In the genomic region with DNA sequence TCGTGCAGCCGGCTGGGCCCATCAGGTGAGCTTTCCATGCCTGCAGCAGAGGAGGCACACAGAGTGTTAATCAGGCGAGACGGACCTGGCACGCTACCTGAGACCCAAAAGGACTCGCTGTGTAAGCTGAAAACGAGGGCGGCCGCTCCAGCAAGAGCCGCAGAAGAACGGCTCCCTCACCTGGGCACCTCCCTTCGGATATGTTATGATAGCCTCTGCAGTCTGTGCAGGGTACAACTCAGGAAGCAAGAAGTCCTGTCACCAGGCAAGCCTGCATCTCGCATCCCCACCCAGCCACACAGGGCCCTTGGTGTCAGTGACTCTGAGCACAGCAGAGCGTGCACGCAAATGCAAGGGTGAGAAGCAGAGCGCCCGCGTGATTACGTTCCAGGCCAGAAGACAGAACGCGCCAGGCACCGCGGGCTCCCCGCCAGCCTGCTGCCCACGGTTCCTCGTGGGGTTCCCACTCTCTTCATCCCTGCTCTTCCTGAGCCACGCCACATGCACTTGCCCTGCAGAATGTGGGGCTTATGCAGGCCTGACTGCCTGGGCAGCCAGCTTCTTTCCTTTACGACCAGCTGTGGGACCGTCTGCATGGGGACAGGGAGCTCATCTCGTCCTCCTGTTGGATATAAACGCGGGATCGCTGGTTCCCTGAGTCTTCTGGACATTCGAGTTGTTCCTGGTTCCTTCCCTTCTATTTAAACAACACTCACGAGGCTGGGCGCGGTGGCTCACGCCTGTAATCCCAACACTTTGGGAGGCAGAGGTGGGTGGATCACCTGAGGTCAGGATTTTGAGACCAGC, we compare ENCODE assay signal across 15 cellular contexts. TPM values are rescaled to one million over a fixed set of nuclear protein-coding genes. Genes with fewer than 3 reads are reported as not detected.
DNase-seq lines count a peak whose midpoint lies in the region; ATAC-seq and TF ChIP-seq lines count a peak whose summit lies in the region.
"Had no signal": no experiment of that assay in that cellular context is flagged by ENCODE, and none has a peak within 500 bp of the region (broad histone marks: within the 10 kb centered on the region; RNA-seq: fewer than 3 reads in every experiment).

No MANE protein-coding gene starts in this region.

- no peaks in the 10 kb centered on the region for H3K79me1 ChIP-seq in neuronal stem cell (ENCODE audit: low read depth, low read length)

- peak overlapping the region; percentile 30 for H3K9ac ChIP-seq in neuronal stem cell (ENCODE audit: low read depth, low read length, poor library complexity)

- intact Hi-C loops in upper lobe of right lung (cut with DNase I): no loop called here

- no CpG with 5 or more reads among the region's 38 CpGs for WGBS in neuronal stem cell (ENCODE audit: extremely low coverage in 2 of 2, insufficient read length in 2 of 2, insufficient replicate concordance in 1 of 2), 2 donors

- no peak for TF ChIP-seq CTCF in upper lobe of right lung (IDR thresholded peaks at IDR 0.05)

- no peak overlapping the region for H2BK15ac ChIP-seq in neuronal stem cell (ENCODE audit: low read length)

- ATAC-seq in upper lobe of right lung: no peak
- ATAC-seq: CD8-positive, alpha-beta T cell had no signal

- H3K9me3 ChIP-seq in neuronal stem cell (replicated peaks in 1 of 2; ENCODE audit: control insufficient read depth in 2 of 2, insufficient read depth in 1 of 2, low read depth in 1 of 2, low read length in 2 of 2) (peaks cover 0 to 2% of the 10 kb centered on the region in 2 donors), upper lobe of right lung (no peaks in the 10 kb centered on the region)
- H3K9me3 ChIP-seq: Caco-2 had no signal

- H3K23ac ChIP-seq in neuronal stem cell (ENCODE audit: low read depth, low read length, poor library complexity): peak overlapping the region; percentile 98

- peak overlapping the region; percentile 76 for H3K18ac ChIP-seq in neuronal stem cell (ENCODE audit: low read length)

- DNase-seq in G401 (ENCODE audit: low spot score): peak; percentile 72
- peak; percentile 57 for DNase-seq in cerebellar cortex (ENCODE audit: low spot score)
- no peak for DNase-seq in neuronal stem cell (ENCODE audit: low spot score)
- DNase-seq in upper lobe of right lung: peak; percentile 58
- no peak for DNase-seq in D341Med (ENCODE audit: low spot score)
- no peak for DNase-seq in GM03348 (ENCODE audit: low spot score)
- DNase-seq in AML-193 (lab: John Stamatoyannopoulos, UW): no peak
- no peak for DNase-seq in stimulated activated CD4-positive, alpha-beta T cell treated with anti-CD3 and anti-CD28 coated beads, Interleukin-12 subunit alpha, Interleukin-12 subunit beta, amount 100 ng/mL, for 4 hours
- DNase-seq: Caco-2; CD8-positive, alpha-beta T cell; DMS53; GOT3; H9 had no signal

- H4K8ac ChIP-seq in neuronal stem cell (ENCODE audit: low read depth, low read length): no peak overlapping the region

- no peak overlapping the region for H2AFZ ChIP-seq in neuronal stem cell (ENCODE audit: low read length)

- H3K27ac ChIP-seq in neuronal stem cell (replicated peaks; ENCODE audit: low read length): no peak overlapping the region
- no peak overlapping the region for H3K27ac ChIP-seq in upper lobe of right lung

- no peak overlapping the region for H2BK12ac ChIP-seq in neuronal stem cell (ENCODE audit: low read length)

- no peak overlapping the region for H2AK5ac ChIP-seq in neuronal stem cell (ENCODE audit: low read depth, low read length)

- no peak overlapping the region for H3K14ac ChIP-seq in neuronal stem cell (ENCODE audit: low read length)

- H3K4me3 ChIP-seq in neuronal stem cell (ENCODE audit: low read length in 2 of 2) (peak overlapping the region in 1 of 2 donors; percentile 25), upper lobe of right lung (no peak overlapping the region)

- H3K4me1 ChIP-seq in neuronal stem cell (ENCODE audit: control insufficient read depth in 2 of 2, insufficient read depth in 1 of 2, low read depth in 1 of 2, low read length in 2 of 2) (peaks cover 0 to 8% of the 10 kb centered on the region in 2 donors), upper lobe of right lung (no peaks in the 10 kb centered on the region)
- H3K4me1 ChIP-seq: Caco-2 had no signal

- peak overlapping the region; percentile 66 for H3K4ac ChIP-seq in neuronal stem cell (ENCODE audit: low read length)

- H2BK5ac ChIP-seq in neuronal stem cell (ENCODE audit: low read length): no peak overlapping the region

- no peak overlapping the region for H3K4me2 ChIP-seq in neuronal stem cell (ENCODE audit: insufficient read depth, low read length, poor library complexity, severe bottlenecking)

- in situ Hi-C loops in G401 (cut with HindIII; ENCODE audit: low sequenced_read_pairs): no loop called here

- no peak overlapping the region for H2BK120ac ChIP-seq in neuronal stem cell (ENCODE audit: low read depth, low read length)

- H4K91ac ChIP-seq in neuronal stem cell (ENCODE audit: low read depth, low read length, poor library complexity): peak overlapping the region; percentile 53

- H3K36me3 ChIP-seq in neuronal stem cell (replicated peaks in 1 of 2; ENCODE audit: control insufficient read depth in 2 of 2, insufficient read depth in 2 of 2, low read length in 2 of 2): peaks cover 16 to 21% of the 10 kb centered on the region in 2 donors
- peaks cover 47% of the 10 kb centered on the region for H3K36me3 ChIP-seq in upper lobe of right lung

- no peaks in the 10 kb centered on the region for H3K27me3 ChIP-seq in neuronal stem cell (ENCODE audit: control insufficient read depth in 3 of 3, insufficient read depth in 3 of 3, low read depth in 1 of 3, low read length in 3 of 3)
- H3K27me3 ChIP-seq in upper lobe of right lung: no peaks in the 10 kb centered on the region

RNA-seq across cellular contexts. Expression of a gene that starts 20.2 kb away (rescaled TPM):
- 35.4 and 41.8 TPM in 2 replicates for total RNA-seq in G401 (2014; rRNA removed; shearing (Covaris generic))
- 19.7 TPM for polyA plus RNA-seq in neuronal stem cell (2013, experiment 1 of 2)
- polyA plus RNA-seq in neuronal stem cell (2013, experiment 2 of 2): 18.6 TPM
- 34.2 TPM for total RNA-seq in upper lobe of right lung

RNA-seq across cellular contexts. Expression of a gene that starts 40.5 kb away (rescaled TPM):
- 6.0 and 17.5 TPM in 2 replicates for total RNA-seq in G401 (2014; rRNA removed; shearing (Covaris generic))
- polyA plus RNA-seq in neuronal stem cell (2013, experiment 1 of 2): 12.6 TPM
- 13.2 TPM for polyA plus RNA-seq in neuronal stem cell (2013, experiment 2 of 2)
- total RNA-seq in upper lobe of right lung: 61.0 TPM

RNA-seq across cellular contexts. Expression of a gene that starts 40.7 kb away (rescaled TPM):
- 7.6 and 10.0 TPM in 2 replicates for total RNA-seq in G401 (2014; rRNA removed; shearing (Covaris generic))
- 6.6 TPM for polyA plus RNA-seq in neuronal stem cell (2013, experiment 1 of 2)
- 7.4 TPM for polyA plus RNA-seq in neuronal stem cell (2013, experiment 2 of 2)
- 8.5 TPM for total RNA-seq in upper lobe of right lung

RNA-seq across cellular contexts. Expression of a gene that starts 44.0 kb away (rescaled TPM):
- 20.1 and 26.6 TPM in 2 replicates for total RNA-seq in G401 (2014; rRNA removed; shearing (Covaris generic))
- 5.8 TPM for polyA plus RNA-seq in neuronal stem cell (2013, experiment 1 of 2)
- polyA plus RNA-seq in neuronal stem cell (2013, experiment 2 of 2): 5.6 TPM
- total RNA-seq in upper lobe of right lung: 9.3 TPM
- total RNA-seq: HT-29 had no signal
- polyA plus RNA-seq: IgD-negative memory B cell had no signal

Comparison
In these comparisons a context has a peak if more than half of its experiments do, and no peak if none do; other contexts are left out.
1. DNase-seq: peak in G401 (single experiment), cerebellar cortex (single experiment) and upper lobe of right lung (single experiment); none in neuronal stem cell (single experiment), D341Med (single experiment), GM03348 (single experiment), AML-193 (0 of 2) and stimulated activated CD4-positive, alpha-beta T cell treated with anti-CD3 and anti-CD28 coated beads, Interleukin-12 subunit alpha, Interleukin-12 subunit beta, amount 100 ng/mL, for 4 hours (single experiment).